ENCODE assay signal across 16 cellular contexts in the genomic region with DNA sequence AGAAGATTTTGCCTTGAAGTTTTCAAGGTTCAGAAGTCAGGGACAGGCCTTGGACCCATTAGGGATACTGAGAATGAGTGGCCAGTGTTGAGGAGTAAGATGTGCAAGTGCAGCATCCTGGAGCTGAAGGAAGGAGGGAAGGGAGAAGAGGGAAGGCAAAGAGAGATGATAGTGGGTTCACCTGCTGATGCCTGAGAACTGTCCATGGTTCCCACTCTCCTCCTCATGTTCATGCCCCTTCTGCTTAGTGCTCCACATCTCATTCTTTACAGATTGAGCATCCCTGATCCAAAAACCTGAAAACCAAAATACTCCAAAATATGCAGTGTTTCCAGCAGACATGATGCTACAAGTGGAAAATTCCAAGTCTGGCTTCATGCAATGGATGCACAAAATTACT.
A peak's percentile ranks its signal among the peaks of the same experiment; 100 is the strongest.
DNase-seq lines count a peak whose midpoint lies in the region; ATAC-seq and TF ChIP-seq lines count a peak whose summit lies in the region.
"Had no signal": no experiment of that assay in that cellular context is flagged by ENCODE, and none has a peak within 500 bp of the region (broad histone marks: within the 10 kb centered on the region; RNA-seq: fewer than 3 reads in every experiment).

No MANE protein-coding gene starts in this region.

- no peaks in the 10 kb centered on the region for H4K20me1 ChIP-seq in SK-N-SH (ENCODE audit: insufficient read depth)
- H4K20me1 ChIP-seq: BLaER1 had no signal

- no peak for TF ChIP-seq EP300 in SK-N-SH (IDR thresholded peaks at IDR 0.05; ENCODE audit: borderline replicate concordance in 1 of 2, low read depth in 1 of 2, low read length in 1 of 2)

- H3K36me3 ChIP-seq in SK-N-SH (replicated peaks in 1 of 2; ENCODE audit: control insufficient read depth in 1 of 2, insufficient read depth in 2 of 2, low read length in 1 of 2) (no peaks in the 10 kb centered on the region), HEK293 (ENCODE audit: control insufficient read depth in 2 of 2, insufficient read depth in 1 of 2, low read length in 2 of 2) (no peaks in the 10 kb centered on the region)
- H3K36me3 ChIP-seq: BLaER1, HAP-1 had no signal

- no peak overlapping the region for H3K4me3 ChIP-seq in SK-N-SH (ENCODE audit: low read depth in 2 of 2, low read length in 1 of 2)
- no peak overlapping the region for H3K4me3 ChIP-seq in HEK293 (ENCODE audit: low read depth, low read length)
- H3K4me3 ChIP-seq: BLaER1, HAP-1 had no signal

- no peaks in the 10 kb centered on the region; the same call in 1 of the 2 replicates for H3K9me2 ChIP-seq in SK-N-SH

- CTCF ChIA-PET in SK-N-SH (lab: Yijun Ruan, JAX) (interaction anchor here (1.6 kb wide), 1 partner anchor 10 kb away, joined by 5 read pairs; no protein-coding TSS in a partner anchor), HEK293 (lab: Yijun Ruan, JAX) (no interaction called here)

- H3K27ac ChIP-seq in SK-N-SH (ENCODE audit: low read depth in 2 of 2, low read length in 1 of 2) (no peak overlapping the region), HEK293 (ENCODE audit: extremely low read depth, low read depth, low read length) (no peak overlapping the region)
- H3K27ac ChIP-seq: 22Rv1, BLaER1, C4-2B had no signal

- POLR2A ChIA-PET in SK-N-SH (lab: Yijun Ruan, JAX) (no interaction called here), HEK293 (lab: Yijun Ruan, JAX) (no interaction called here)

- H3K27me3 ChIP-seq in SK-N-SH (ENCODE audit: insufficient read depth), result no peaks in the 10 kb centered on the region
- H3K27me3 ChIP-seq: BLaER1 had no signal

- no peaks in the 10 kb centered on the region for H3K9me3 ChIP-seq in SK-N-SH
- no peaks in the 10 kb centered on the region for H3K9me3 ChIP-seq in HEK293 (ENCODE audit: control insufficient read depth, insufficient read depth, low read depth, low read length)
- H3K9me3 ChIP-seq: BLaER1, Caco-2 had no signal

- H3K4me1 ChIP-seq in SK-N-SH (ENCODE audit: control insufficient read depth in 1 of 2, insufficient read depth in 2 of 2, low read depth in 1 of 2, low read length in 1 of 2), result no peaks in the 10 kb centered on the region; a peak in 1 of 4 replicates
- no peaks in the 10 kb centered on the region for H3K4me1 ChIP-seq in HEK293 (ENCODE audit: control insufficient read depth, insufficient read depth, low read length)
- H3K4me1 ChIP-seq: BLaER1 had no signal

- TF ChIP-seq CTCF in SK-N-SH (IDR thresholded peaks at IDR 0.05) (no peak), HEK293 (tag by site-specific recombination; IDR thresholded peaks at IDR 0.05) (no peak)

- H3K9ac ChIP-seq in SK-N-SH, result no peak overlapping the region
- H3K9ac ChIP-seq: BLaER1 had no signal

- H3F3A ChIP-seq in SK-N-SH (replicated peaks; ENCODE audit: insufficient read depth), result peaks cover 6% of the 10 kb centered on the region

- no peak for TF ChIP-seq RAD21 in SK-N-SH (IDR thresholded peaks at IDR 0.05; ENCODE audit: low read length)

- no peak for DNase-seq in SK-N-SH
- DNase-seq in amniotic epithelial cell (ENCODE audit: low read depth), result peak; percentile 5
- DNase-seq: Caco-2; CD4-positive, CD25-positive, alpha-beta regulatory T cell; CD8-positive, alpha-beta T cell; DMS153; DND-41; GOT3 had no signal

- H3K4me2 ChIP-seq in SK-N-SH, result no peak overlapping the region
- H3K4me2 ChIP-seq: BLaER1 had no signal

- H2AFZ ChIP-seq in SK-N-SH (ENCODE audit: low read depth), result no peak overlapping the region

- ATAC-seq in SK-N-SH treated with all-trans-retinoic acid at 6 μM for 48 hours (no peak), GM18498 (IDR thresholded peaks at IDR 0.05; ENCODE audit: unreplicated experiment) (no peak), HG03439 (IDR thresholded peaks at IDR 0.05; ENCODE audit: unreplicated experiment) (no peak)
- ATAC-seq: CD8-positive, alpha-beta T cell had no signal

- H3K79me2 ChIP-seq in SK-N-SH (ENCODE audit: insufficient read depth), result no peaks in the 10 kb centered on the region

TF ChIP-seq in SK-N-SH, 30 proteins besides CTCF, POLR2A, EP300 and RAD21:
- TF ChIP-seq GATA2 (CRISPR knock-in tag; IDR thresholded peaks at IDR 0.05), result no peak
- TF ChIP-seq, protein P1, sequence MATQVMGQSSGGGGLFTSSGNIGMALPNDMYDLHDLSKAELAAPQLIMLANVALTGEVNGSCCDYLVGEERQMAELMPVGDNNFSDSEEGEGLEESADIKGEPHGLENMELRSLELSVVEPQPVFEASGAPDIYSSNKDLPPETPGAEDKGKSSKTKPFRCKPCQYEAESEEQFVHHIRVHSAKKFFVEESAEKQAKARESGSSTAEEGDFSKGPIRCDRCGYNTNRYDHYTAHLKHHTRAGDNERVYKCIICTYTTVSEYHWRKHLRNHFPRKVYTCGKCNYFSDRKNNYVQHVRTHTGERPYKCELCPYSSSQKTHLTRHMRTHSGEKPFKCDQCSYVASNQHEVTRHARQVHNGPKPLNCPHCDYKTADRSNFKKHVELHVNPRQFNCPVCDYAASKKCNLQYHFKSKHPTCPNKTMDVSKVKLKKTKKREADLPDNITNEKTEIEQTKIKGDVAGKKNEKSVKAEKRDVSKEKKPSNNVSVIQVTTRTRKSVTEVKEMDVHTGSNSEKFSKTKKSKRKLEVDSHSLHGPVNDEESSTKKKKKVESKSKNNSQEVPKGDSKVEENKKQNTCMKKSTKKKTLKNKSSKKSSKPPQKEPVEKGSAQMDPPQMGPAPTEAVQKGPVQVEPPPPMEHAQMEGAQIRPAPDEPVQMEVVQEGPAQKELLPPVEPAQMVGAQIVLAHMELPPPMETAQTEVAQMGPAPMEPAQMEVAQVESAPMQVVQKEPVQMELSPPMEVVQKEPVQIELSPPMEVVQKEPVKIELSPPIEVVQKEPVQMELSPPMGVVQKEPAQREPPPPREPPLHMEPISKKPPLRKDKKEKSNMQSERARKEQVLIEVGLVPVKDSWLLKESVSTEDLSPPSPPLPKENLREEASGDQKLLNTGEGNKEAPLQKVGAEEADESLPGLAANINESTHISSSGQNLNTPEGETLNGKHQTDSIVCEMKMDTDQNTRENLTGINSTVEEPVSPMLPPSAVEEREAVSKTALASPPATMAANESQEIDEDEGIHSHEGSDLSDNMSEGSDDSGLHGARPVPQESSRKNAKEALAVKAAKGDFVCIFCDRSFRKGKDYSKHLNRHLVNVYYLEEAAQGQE (IDR thresholded peaks at IDR 0.05; ENCODE audit: low read depth, low read length), result peak; percentile 87

TF ChIP-seq in SK-N-SH treated with all-trans-retinoic acid at 6 μM for 48 hours, 23 proteins besides CTCF, POLR2A, EP300 and RAD21 (continues in another document):
- no peak for TF ChIP-seq TOX (CRISPR knock-in tag; IDR thresholded peaks at IDR 0.05; ENCODE audit: borderline replicate concordance)
- TF ChIP-seq ZNF565 (CRISPR knock-in tag; conservative IDR thresholded peaks at IDR 0.05; ENCODE audit: low read depth), result no peak
- no peak for TF ChIP-seq ESRRG (CRISPR knock-in tag; IDR thresholded peaks at IDR 0.05)
- TF ChIP-seq, protein P2, sequence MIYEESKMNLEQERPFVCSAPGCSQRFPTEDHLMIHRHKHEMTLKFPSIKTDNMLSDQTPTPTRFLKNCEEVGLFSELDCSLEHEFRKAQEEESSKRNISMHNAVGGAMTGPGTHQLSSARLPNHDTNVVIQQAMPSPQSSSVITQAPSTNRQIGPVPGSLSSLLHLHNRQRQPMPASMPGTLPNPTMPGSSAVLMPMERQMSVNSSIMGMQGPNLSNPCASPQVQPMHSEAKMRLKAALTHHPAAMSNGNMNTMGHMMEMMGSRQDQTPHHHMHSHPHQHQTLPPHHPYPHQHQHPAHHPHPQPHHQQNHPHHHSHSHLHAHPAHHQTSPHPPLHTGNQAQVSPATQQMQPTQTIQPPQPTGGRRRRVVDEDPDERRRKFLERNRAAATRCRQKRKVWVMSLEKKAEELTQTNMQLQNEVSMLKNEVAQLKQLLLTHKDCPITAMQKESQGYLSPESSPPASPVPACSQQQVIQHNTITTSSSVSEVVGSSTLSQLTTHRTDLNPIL (CRISPR knock-in tag; IDR thresholded peaks at IDR 0.05; ENCODE audit: low read depth), result no peak
- TF ChIP-seq ZNF70 (CRISPR knock-in tag; IDR thresholded peaks at IDR 0.05), result no peak
- TF ChIP-seq ZC3H10 (CRISPR knock-in tag; IDR thresholded peaks at IDR 0.05), result no peak
- TF ChIP-seq PPARA (CRISPR knock-in tag; IDR thresholded peaks at IDR 0.05; ENCODE audit: borderline replicate concordance), result no peak
- no peak for TF ChIP-seq SNAI2 (CRISPR knock-in tag; IDR thresholded peaks at IDR 0.05)
- TF ChIP-seq ISL1 (CRISPR knock-in tag; IDR thresholded peaks at IDR 0.05), result no peak

TF ChIP-seq in HEK293, 187 proteins besides CTCF, POLR2A, EP300 and RAD21:
- TF ChIP-seq ZSCAN23 (tag by site-specific recombination; IDR thresholded peaks at IDR 0.05), result no peak
- TF ChIP-seq, protein P1 (tag by site-specific recombination; IDR thresholded peaks at IDR 0.05), result peak; percentile 60; the same call in 1 of the 2 replicates
